1 cellular context compared by ENCODE assay signal in the genomic region with DNA sequence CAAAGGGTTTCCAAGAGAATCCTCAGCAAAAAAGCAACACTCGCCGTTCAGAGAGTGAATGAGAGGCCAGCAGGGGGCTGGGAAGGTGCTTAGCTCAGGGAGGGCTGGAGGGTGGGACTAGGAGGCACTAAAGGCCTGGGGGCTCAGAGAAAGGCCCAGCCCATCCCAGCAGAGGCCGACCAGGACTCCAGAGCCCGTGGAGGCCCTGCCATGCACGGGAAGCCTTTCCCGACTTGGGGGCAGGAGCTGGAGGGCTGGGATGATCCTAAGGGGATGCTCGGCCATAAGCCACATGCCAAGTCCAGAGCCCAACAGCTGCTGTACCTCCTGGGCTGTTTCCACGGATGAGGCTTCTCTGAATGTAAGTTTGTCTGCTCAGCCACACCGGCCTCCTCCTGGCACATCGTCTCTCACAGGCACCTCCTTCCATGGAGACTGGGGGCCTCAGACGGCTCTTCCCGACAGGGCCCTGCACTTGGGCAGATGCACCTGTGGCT.
TF ChIP-seq lines count a peak whose summit lies in the region.

No MANE protein-coding gene starts in this region.

TF ChIP-seq in GM23338, 12 proteins besides CTCF, POLR2A, EP300 and RAD21 (continued from another document):
- TF ChIP-seq, protein P1, sequence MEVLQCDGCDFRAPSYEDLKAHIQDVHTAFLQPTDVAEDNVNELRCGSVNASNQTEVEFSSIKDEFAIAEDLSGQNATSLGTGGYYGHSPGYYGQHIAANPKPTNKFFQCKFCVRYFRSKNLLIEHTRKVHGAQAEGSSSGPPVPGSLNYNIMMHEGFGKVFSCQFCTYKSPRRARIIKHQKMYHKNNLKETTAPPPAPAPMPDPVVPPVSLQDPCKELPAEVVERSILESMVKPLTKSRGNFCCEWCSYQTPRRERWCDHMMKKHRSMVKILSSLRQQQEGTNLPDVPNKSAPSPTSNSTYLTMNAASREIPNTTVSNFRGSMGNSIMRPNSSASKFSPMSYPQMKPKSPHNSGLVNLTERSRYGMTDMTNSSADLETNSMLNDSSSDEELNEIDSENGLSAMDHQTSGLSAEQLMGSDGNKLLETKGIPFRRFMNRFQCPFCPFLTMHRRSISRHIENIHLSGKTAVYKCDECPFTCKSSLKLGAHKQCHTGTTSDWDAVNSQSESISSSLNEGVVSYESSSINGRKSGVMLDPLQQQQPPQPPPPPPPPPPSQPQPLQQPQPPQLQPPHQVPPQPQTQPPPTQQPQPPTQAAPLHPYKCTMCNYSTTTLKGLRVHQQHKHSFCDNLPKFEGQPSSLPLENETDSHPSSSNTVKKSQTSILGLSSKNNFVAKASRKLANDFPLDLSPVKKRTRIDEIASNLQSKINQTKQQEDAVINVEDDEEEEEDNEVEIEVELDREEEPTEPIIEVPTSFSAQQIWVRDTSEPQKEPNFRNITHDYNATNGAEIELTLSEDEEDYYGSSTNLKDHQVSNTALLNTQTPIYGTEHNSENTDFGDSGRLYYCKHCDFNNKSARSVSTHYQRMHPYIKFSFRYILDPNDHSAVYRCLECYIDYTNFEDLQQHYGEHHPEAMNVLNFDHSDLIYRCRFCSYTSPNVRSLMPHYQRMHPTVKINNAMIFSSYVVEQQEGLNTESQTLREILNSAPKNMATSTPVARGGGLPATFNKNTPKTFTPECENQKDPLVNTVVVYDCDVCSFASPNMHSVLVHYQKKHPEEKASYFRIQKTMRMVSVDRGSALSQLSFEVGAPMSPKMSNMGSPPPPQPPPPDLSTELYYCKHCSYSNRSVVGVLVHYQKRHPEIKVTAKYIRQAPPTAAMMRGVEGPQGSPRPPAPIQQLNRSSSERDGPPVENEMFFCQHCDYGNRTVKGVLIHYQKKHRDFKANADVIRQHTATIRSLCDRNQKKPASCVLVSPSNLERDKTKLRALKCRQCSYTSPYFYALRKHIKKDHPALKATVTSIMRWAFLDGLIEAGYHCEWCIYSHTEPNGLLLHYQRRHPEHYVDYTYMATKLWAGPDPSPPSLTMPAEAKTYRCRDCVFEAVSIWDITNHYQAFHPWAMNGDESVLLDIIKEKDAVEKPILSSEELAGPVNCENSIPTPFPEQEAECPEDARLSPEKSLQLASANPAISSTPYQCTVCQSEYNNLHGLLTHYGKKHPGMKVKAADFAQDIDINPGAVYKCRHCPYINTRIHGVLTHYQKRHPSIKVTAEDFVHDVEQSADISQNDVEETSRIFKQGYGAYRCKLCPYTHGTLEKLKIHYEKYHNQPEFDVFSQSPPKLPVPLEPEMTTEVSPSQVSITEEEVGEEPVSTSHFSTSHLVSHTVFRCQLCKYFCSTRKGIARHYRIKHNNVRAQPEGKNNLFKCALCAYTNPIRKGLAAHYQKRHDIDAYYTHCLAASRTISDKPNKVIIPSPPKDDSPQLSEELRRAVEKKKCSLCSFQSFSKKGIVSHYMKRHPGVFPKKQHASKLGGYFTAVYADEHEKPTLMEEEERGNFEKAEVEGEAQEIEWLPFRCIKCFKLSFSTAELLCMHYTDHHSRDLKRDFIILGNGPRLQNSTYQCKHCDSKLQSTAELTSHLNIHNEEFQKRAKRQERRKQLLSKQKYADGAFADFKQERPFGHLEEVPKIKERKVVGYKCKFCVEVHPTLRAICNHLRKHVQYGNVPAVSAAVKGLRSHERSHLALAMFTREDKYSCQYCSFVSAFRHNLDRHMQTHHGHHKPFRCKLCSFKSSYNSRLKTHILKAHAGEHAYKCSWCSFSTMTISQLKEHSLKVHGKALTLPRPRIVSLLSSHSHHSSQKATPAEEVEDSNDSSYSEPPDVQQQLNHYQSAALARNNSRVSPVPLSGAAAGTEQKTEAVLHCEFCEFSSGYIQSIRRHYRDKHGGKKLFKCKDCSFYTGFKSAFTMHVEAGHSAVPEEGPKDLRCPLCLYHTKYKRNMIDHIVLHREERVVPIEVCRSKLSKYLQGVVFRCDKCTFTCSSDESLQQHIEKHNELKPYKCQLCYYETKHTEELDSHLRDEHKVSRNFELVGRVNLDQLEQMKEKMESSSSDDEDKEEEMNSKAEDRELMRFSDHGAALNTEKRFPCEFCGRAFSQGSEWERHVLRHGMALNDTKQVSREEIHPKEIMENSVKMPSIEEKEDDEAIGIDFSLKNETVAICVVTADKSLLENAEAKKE (CRISPR knock-in tag; IDR thresholded peaks at IDR 0.05) = no peak
- no peak for TF ChIP-seq ZNF114 (CRISPR knock-in tag; IDR thresholded peaks at IDR 0.05)
TF ChIP-seq in GM23338: peak in this region for 0.
